ENCODE assay signal across 16 cellular contexts in the genomic region with DNA sequence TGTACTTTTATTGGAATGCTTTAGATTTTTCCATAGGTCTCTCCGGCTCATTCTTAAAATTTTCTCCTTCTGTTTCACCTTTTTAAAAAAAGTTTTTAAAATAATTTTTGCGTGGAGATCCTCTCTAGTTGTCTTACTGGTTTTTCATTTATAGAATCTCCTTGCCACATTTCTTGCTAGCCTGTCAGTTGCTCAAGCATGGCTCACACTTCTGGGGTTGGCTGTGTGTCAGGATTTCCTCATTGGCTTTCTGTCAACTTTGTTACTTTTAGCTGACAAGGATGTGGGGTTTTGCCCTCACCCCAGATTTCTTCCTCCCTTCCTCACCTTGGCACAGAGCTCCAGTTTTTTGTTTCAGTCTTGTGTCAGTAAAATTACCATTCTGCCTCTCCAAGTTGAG.
A peak's percentile ranks its signal among the peaks of the same experiment; 100 is the strongest.
DNase-seq lines count a peak whose midpoint lies in the region; ATAC-seq and TF ChIP-seq lines count a peak whose summit lies in the region.
"Had no signal": no experiment of that assay in that cellular context is flagged by ENCODE, and none has a peak within 500 bp of the region (broad histone marks: within the 10 kb centered on the region; RNA-seq: fewer than 3 reads in every experiment).

No MANE protein-coding gene starts in this region.

- H3K4me3 ChIP-seq in GM23248, result no peak overlapping the region
- H3K4me3 ChIP-seq in epithelial cell of esophagus (ENCODE audit: low read length), result no peak overlapping the region
- no peak overlapping the region for H3K4me3 ChIP-seq in skeletal muscle cell (ENCODE audit: low read depth, low read length)
- H3K4me3 ChIP-seq: body of pancreas, lower lobe of right lung, skin epidermis had no signal

- H3K27me3 ChIP-seq in GM23248 (replicated peaks; ENCODE audit: insufficient read depth), result no peaks in the 10 kb centered on the region
- H3K27me3 ChIP-seq: body of pancreas, neutrophil had no signal

- 69 to 77% methylated on average over 2 of the region's 2 CpGs for WGBS in GM23248 (ENCODE audit: low coverage in 1 of 2, low lambda C conversion rate in 2 of 2, missing lambda C conversion rate in 2 of 2), 2 experiments

- no peak overlapping the region for H3K27ac Mint-ChIP-seq in T-helper 17 cell
- H3K27ac Mint-ChIP-seq: activated T-helper 1 cell treated with anti-CD3 and anti-CD28 coated beads, Interleukin-12 subunit alpha, Interleukin-12 subunit beta, Interleukin-2, Interleukin-4 antibody, amounts not matched to agents 30 ng/mL and 10 ng/mL and 1 ng/mL, durations not matched to agents 14 hours and 24 hours and 36 hours had no signal

- peak overlapping the region; percentile 34 for H3K4me2 ChIP-seq in GM23248 (ENCODE audit: unreplicated experiment)

- H3F3A ChIP-seq in GM23248 (ENCODE audit: insufficient read depth), result peaks cover 28% of the 10 kb centered on the region

- no peak overlapping the region for H2AFZ ChIP-seq in GM23248

- peaks cover 6% of the 10 kb centered on the region; the same call in 1 of the 2 replicates for H3K79me2 ChIP-seq in GM23248 (ENCODE audit: insufficient read depth)

- in situ Hi-C loops in GM23248 (cut with MboI), result no loop called here

- H3K4me1 Mint-ChIP-seq in T-helper 17 cell, result peaks cover 21% of the 10 kb centered on the region

- no peaks in the 10 kb centered on the region for H3K27me3 Mint-ChIP-seq in T-helper 17 cell
- H3K27me3 Mint-ChIP-seq: CD8-positive, alpha-beta memory T cell had no signal

- TF ChIP-seq CTCF in epithelial cell of esophagus (IDR thresholded peaks at IDR 0.05; ENCODE audit: insufficient read depth, low read depth, low read length, missing control alignments), result no peak

- no peaks in the 10 kb centered on the region for H3K36me3 ChIP-seq in GM23248 (ENCODE audit: low read depth)
- H3K36me3 ChIP-seq: lower lobe of right lung, neutrophil had no signal

- DNase-seq in GM23248 (peak; percentile 62), NOMO-1 treated with DMSO at 0.1 percent for 48 hours (lab: John Stamatoyannopoulos, UW; ENCODE audit: unreplicated experiment) (peak; percentile 30), epithelial cell of esophagus (ENCODE audit: low read depth) (peak; percentile 73), skeletal muscle cell (ENCODE audit: low read depth) (peak; percentile 46), T-helper 17 cell (no peak), HuH-7.5 (ENCODE audit: low spot score) (no peak)
- DNase-seq in activated CD4-positive, CD25-positive, alpha-beta regulatory T cell treated with anti-CD3 and anti-CD28 coated beads, Interleukin-2, amount 50 U/mL, for 72 hours, result no peak
- DNase-seq: activated CD4-positive, alpha-beta T cell treated with anti-CD3 and anti-CD28 coated beads, Interleukin-2, amount 50 U/mL, for 48 hours; body of pancreas; CD8-positive, alpha-beta memory T cell; lower lobe of right lung; NCI-H1417; NCI-H510A treated with DMSO at 0.1 percent for 48 hours had no signal

- no peaks in the 10 kb centered on the region for H4K20me1 ChIP-seq in GM23248 (ENCODE audit: insufficient read depth)

- ATAC-seq in T-helper 17 cell, result no peak
- ATAC-seq: body of pancreas had no signal

- H3K36me3 Mint-ChIP-seq in T-helper 17 cell (ENCODE audit: low read depth), result peaks cover 6% of the 10 kb centered on the region

- H3K4me1 ChIP-seq in GM23248 (ENCODE audit: insufficient read depth), result peaks cover 35% of the 10 kb centered on the region

- no peaks in the 10 kb centered on the region for H3K9me2 ChIP-seq in GM23248 (ENCODE audit: insufficient read depth)

- H3K9ac ChIP-seq in GM23248, result no peak overlapping the region

- no peaks in the 10 kb centered on the region for H3K9me3 ChIP-seq in GM23248 (ENCODE audit: low read depth)
- peaks cover 3% of the 10 kb centered on the region for H3K9me3 ChIP-seq in T-helper 17 cell (ENCODE audit: control insufficient read depth, low read length, poor library complexity, severe bottlenecking)
- H3K9me3 ChIP-seq: body of pancreas, lower lobe of right lung, neutrophil had no signal

- H3K27ac ChIP-seq in GM23248, result 0 out of 2 replicates have a peak overlapping the region, but pooled peaks have one; percentile 12
- H3K27ac ChIP-seq: body of pancreas, lower lobe of right lung, neutrophil, skin epidermis had no signal

- H3K4me3 Mint-ChIP-seq in T-helper 17 cell, result no peak overlapping the region
- H3K4me3 Mint-ChIP-seq: activated T-helper 1 cell treated with anti-CD3 and anti-CD28 coated beads, Interleukin-12 subunit alpha, Interleukin-12 subunit beta, Interleukin-2, Interleukin-4 antibody, amounts not matched to agents 30 ng/mL and 10 ng/mL and 1 ng/mL, durations not matched to agents 14 hours and 24 hours and 36 hours; CD8-positive, alpha-beta memory T cell had no signal

Comparison
In these comparisons a context has a peak if more than half of its experiments do, and no peak if none do; other contexts are left out.
1. DNase-seq: peak in GM23248 (single experiment), NOMO-1 treated with DMSO at 0.1 percent for 48 hours (single experiment), epithelial cell of esophagus (single experiment) and skeletal muscle cell (single experiment); none in T-helper 17 cell (0 of 3), activated CD4-positive, CD25-positive, alpha-beta regulatory T cell treated with anti-CD3 and anti-CD28 coated beads, Interleukin-2, amount 50 U/mL, for 72 hours (single experiment) and HuH-7.5 (single experiment).